10 cellular contexts compared by ENCODE assay signal in genomic region chr16:89326721-89327120, GRCh38.
DNase-seq lines count a peak whose midpoint lies in the region; ATAC-seq, FAIRE-seq and TF ChIP-seq lines count a peak whose summit lies in the region.
"Had no signal": no experiment of that assay in that cellular context is flagged by ENCODE, and none has a peak within 500 bp of the region (broad histone marks: within the 10 kb centered on the region; RNA-seq: fewer than 3 reads in every experiment).

No MANE protein-coding gene starts in this region.

- H3K9me3 Mint-ChIP-seq in stimulated activated naive CD8-positive, alpha-beta T cell treated with anti-CD3 and anti-CD28 coated beads, Interleukin-15, Interleukin-2, amounts not matched to agents 100 ng/mL and 50 ng/mL, for 24 hours: no peaks in the 10 kb centered on the region
- no peaks in the 10 kb centered on the region for H3K9me3 Mint-ChIP-seq in stimulated activated naive CD8-positive, alpha-beta T cell treated with anti-CD3 and anti-CD28 coated beads, Interleukin-15, amount 100 ng/mL, for 72 hours
- H3K9me3 Mint-ChIP-seq in chondrocyte (ENCODE audit: low read depth): no peaks in the 10 kb centered on the region
- no peaks in the 10 kb centered on the region for H3K9me3 Mint-ChIP-seq in mesothelial cell of epicardium

- no peak for TF ChIP-seq POLR2A in H54 (IDR thresholded peaks at IDR 0.05; ENCODE audit: low read depth, low read length)

- no peak for DNase-seq in stimulated activated naive CD8-positive, alpha-beta T cell treated with anti-CD3 and anti-CD28 coated beads, Interleukin-15, amount 100 ng/mL, for 72 hours
- DNase-seq in chondrocyte (ENCODE audit: low spot score) (peak; percentile 77), mesothelial cell of epicardium (ENCODE audit: low spot score in 2 of 2, unreplicated experiment in 2 of 2) (no peak), AG08395 (ENCODE audit: low spot score) (no peak), H54 (ENCODE audit: insufficient read length, low spot score) (no peak), putamen (ENCODE audit: low spot score) (no peak)
- DNase-seq: NCI-H187 had no signal

- FAIRE-seq in H54 (lab: Jason Lieb, UNC): no peak
- FAIRE-seq: small intestine had no signal

- peaks cover 20% of the 10 kb centered on the region for H3K36me3 Mint-ChIP-seq in stimulated activated naive CD8-positive, alpha-beta T cell treated with anti-CD3 and anti-CD28 coated beads, Interleukin-15, Interleukin-2, amounts not matched to agents 100 ng/mL and 50 ng/mL, for 24 hours (ENCODE audit: low read depth)
- H3K36me3 Mint-ChIP-seq in chondrocyte (ENCODE audit: low read depth) (peaks cover 2% of the 10 kb centered on the region), mesothelial cell of epicardium (no peaks in the 10 kb centered on the region)

- H3K27ac Mint-ChIP-seq in stimulated activated naive CD8-positive, alpha-beta T cell treated with anti-CD3 and anti-CD28 coated beads, Interleukin-15, Interleukin-2, amounts not matched to agents 100 ng/mL and 50 ng/mL, for 24 hours: peak overlapping the region; percentile 80
- peak overlapping the region in 1 of 2 donors; percentile 76 for H3K27ac Mint-ChIP-seq in stimulated activated naive CD8-positive, alpha-beta T cell treated with anti-CD3 and anti-CD28 coated beads, Interleukin-15, amount 100 ng/mL, for 72 hours
- H3K27ac Mint-ChIP-seq in chondrocyte (ENCODE audit: unreplicated experiment) (peak overlapping the region; percentile 86), mesothelial cell of epicardium (peak overlapping the region; percentile 59)

- no peaks in the 10 kb centered on the region for H3K27me3 Mint-ChIP-seq in stimulated activated naive CD8-positive, alpha-beta T cell treated with anti-CD3 and anti-CD28 coated beads, Interleukin-15, Interleukin-2, amounts not matched to agents 100 ng/mL and 50 ng/mL, for 24 hours
- no peaks in the 10 kb centered on the region for H3K27me3 Mint-ChIP-seq in stimulated activated naive CD8-positive, alpha-beta T cell treated with anti-CD3 and anti-CD28 coated beads, Interleukin-15, amount 100 ng/mL, for 72 hours
- H3K27me3 Mint-ChIP-seq in chondrocyte (ENCODE audit: low read depth): no peaks in the 10 kb centered on the region
- H3K27me3 Mint-ChIP-seq in mesothelial cell of epicardium (ENCODE audit: low read depth): no peaks in the 10 kb centered on the region

- peaks cover 93% of the 10 kb centered on the region for H3K4me1 Mint-ChIP-seq in stimulated activated naive CD8-positive, alpha-beta T cell treated with anti-CD3 and anti-CD28 coated beads, Interleukin-15, Interleukin-2, amounts not matched to agents 100 ng/mL and 50 ng/mL, for 24 hours (ENCODE audit: low read depth)
- peaks cover 95% of the 10 kb centered on the region for H3K4me1 Mint-ChIP-seq in stimulated activated naive CD8-positive, alpha-beta T cell treated with anti-CD3 and anti-CD28 coated beads, Interleukin-15, amount 100 ng/mL, for 72 hours
- H3K4me1 Mint-ChIP-seq in chondrocyte (ENCODE audit: low read depth) (peaks cover 87% of the 10 kb centered on the region), mesothelial cell of epicardium (peaks cover 53% of the 10 kb centered on the region)

- TF ChIP-seq CTCF in chondrocyte (IDR thresholded peaks at IDR 0.05) (no peak), mesothelial cell of epicardium (IDR thresholded peaks at IDR 0.05; ENCODE audit: unreplicated experiment) (no peak)

- H3K4me3 Mint-ChIP-seq in stimulated activated naive CD8-positive, alpha-beta T cell treated with anti-CD3 and anti-CD28 coated beads, Interleukin-15, Interleukin-2, amounts not matched to agents 100 ng/mL and 50 ng/mL, for 24 hours: no peak overlapping the region
- peak overlapping the region in 1 of 2 donors; percentile 41 for H3K4me3 Mint-ChIP-seq in stimulated activated naive CD8-positive, alpha-beta T cell treated with anti-CD3 and anti-CD28 coated beads, Interleukin-15, amount 100 ng/mL, for 72 hours
- H3K4me3 Mint-ChIP-seq in chondrocyte (ENCODE audit: unreplicated experiment) (no peak overlapping the region), mesothelial cell of epicardium (no peak overlapping the region)

- no peak for ATAC-seq in stimulated activated naive CD8-positive, alpha-beta T cell treated with anti-CD3 and anti-CD28 coated beads, Interleukin-15, amount 100 ng/mL, for 72 hours
- no peak for ATAC-seq in GM19035 (IDR thresholded peaks at IDR 0.05; ENCODE audit: unreplicated experiment)
